Comparison of ENCODE assay signal across 8 cellular contexts in genomic region chr1:47738560-47739182, GRCh38.
DNase-seq lines count a peak whose midpoint lies in the region; ATAC-seq and TF ChIP-seq lines count a peak whose summit lies in the region.

No MANE protein-coding gene starts in this region.

- H3K27me3 ChIP-seq in Panc1 (ENCODE audit: control insufficient read depth, insufficient read depth, low read length): peaks cover 23% of the 10 kb centered on the region

- H3K4me1 ChIP-seq in Panc1 (ENCODE audit: control insufficient read depth, insufficient read depth, low read length): no peaks in the 10 kb centered on the region

- H3K27me3 Mint-ChIP-seq in activated CD4-positive, alpha-beta T cell treated with anti-CD3 and anti-CD28 coated beads for 36 hours: peaks cover 50% of the 10 kb centered on the region
- peaks cover 61% of the 10 kb centered on the region for H3K27me3 Mint-ChIP-seq in osteocyte (ENCODE audit: unreplicated experiment)

- H3K9me3 ChIP-seq in Panc1 (ENCODE audit: control insufficient read depth, insufficient read depth, low read depth, low read length): no peaks in the 10 kb centered on the region

- no peaks in the 10 kb centered on the region for H3K36me3 Mint-ChIP-seq in activated CD4-positive, alpha-beta T cell treated with anti-CD3 and anti-CD28 coated beads for 36 hours (ENCODE audit: low read depth)
- H3K36me3 Mint-ChIP-seq in osteocyte (ENCODE audit: unreplicated experiment): no peaks in the 10 kb centered on the region

- DNase-seq in activated CD4-positive, alpha-beta T cell treated with anti-CD3 and anti-CD28 coated beads for 36 hours: peak; percentile 22
- no peak for DNase-seq in activated CD4-positive, alpha-beta T cell treated with anti-CD3 and anti-CD28 coated beads, Interleukin-2, amount 50 U/mL, for 4 hours
- DNase-seq in Panc1 (ENCODE audit: low read depth, low spot score) (no peak), fibroblast of mammary gland (ENCODE audit: low read depth) (peak; percentile 53), osteocyte (ENCODE audit: extremely low spot score, unreplicated experiment) (no peak), DMS153 (lab: John Stamatoyannopoulos, UW) (no peak)

- H3K4me3 ChIP-seq in Panc1 (ENCODE audit: low read depth in 2 of 2, low read length in 2 of 2) (no peak overlapping the region), fibroblast of mammary gland (ENCODE audit: control insufficient read depth, low read depth, low read length) (no peak overlapping the region)

- H3K4me3 Mint-ChIP-seq in activated CD4-positive, alpha-beta T cell treated with anti-CD3 and anti-CD28 coated beads for 36 hours: no peak overlapping the region
- H3K4me3 Mint-ChIP-seq in osteocyte (ENCODE audit: unreplicated experiment): no peak overlapping the region

- ATAC-seq in activated CD4-positive, alpha-beta T cell treated with anti-CD3 and anti-CD28 coated beads for 36 hours: no peak
- ATAC-seq in Panc1: peak; percentile 78
- ATAC-seq in GM18909 (IDR thresholded peaks at IDR 0.05; ENCODE audit: poor library complexity, unreplicated experiment): no peak
- ATAC-seq in GM18867 (IDR thresholded peaks at IDR 0.05; ENCODE audit: unreplicated experiment): no peak

- POLR2A ChIA-PET in activated CD4-positive, alpha-beta T cell treated with anti-CD3 and anti-CD28 coated beads for 36 hours (lab: Charles Lee): no interaction called here
- POLR2A ChIA-PET in Panc1 (lab: Charles Lee): no interaction called here

- H3K36me3 ChIP-seq in Panc1 (ENCODE audit: control insufficient read depth, insufficient read depth, low read length): no peaks in the 10 kb centered on the region

- H3K9me3 Mint-ChIP-seq in activated CD4-positive, alpha-beta T cell treated with anti-CD3 and anti-CD28 coated beads for 36 hours (ENCODE audit: low read depth): peaks cover 14% of the 10 kb centered on the region
- peaks cover 6% of the 10 kb centered on the region for H3K9me3 Mint-ChIP-seq in osteocyte (ENCODE audit: unreplicated experiment)

- intact Hi-C loops in activated CD4-positive, alpha-beta T cell treated with anti-CD3 and anti-CD28 coated beads for 36 hours (cut with DNase I, micrococcal nuclease): no loop called here
- intact Hi-C loops in Panc1 (cut with micrococcal nuclease; ENCODE audit: unreplicated experiment): no loop called here

- H3K4me1 Mint-ChIP-seq in activated CD4-positive, alpha-beta T cell treated with anti-CD3 and anti-CD28 coated beads for 36 hours: no peaks in the 10 kb centered on the region
- H3K4me1 Mint-ChIP-seq in osteocyte (ENCODE audit: unreplicated experiment): no peaks in the 10 kb centered on the region

- no peak overlapping the region for H3K27ac Mint-ChIP-seq in activated CD4-positive, alpha-beta T cell treated with anti-CD3 and anti-CD28 coated beads for 36 hours
- no peak overlapping the region for H3K27ac Mint-ChIP-seq in osteocyte (ENCODE audit: unreplicated experiment)

- BruUV-seq in Panc1 (replicated peaks; lab: Mats Ljungman, UMichigan): no TSS peak

- CTCF ChIA-PET in activated CD4-positive, alpha-beta T cell treated with anti-CD3 and anti-CD28 coated beads for 36 hours (lab: Charles Lee): interaction anchor here (0.8 to 1.9 kb wide), 3 partner anchors 14 to 40 kb away, joined by 3 to 8 read pairs (median 3); no protein-coding TSS in a partner anchor
- CTCF ChIA-PET in Panc1 (lab: Charles Lee): no interaction called here

- no peak overlapping the region for H3K27ac ChIP-seq in Panc1 (ENCODE audit: low read length)

- TF ChIP-seq CTCF in Panc1 (IDR thresholded peaks at IDR 0.05): peak; percentile 82
- TF ChIP-seq CTCF in fibroblast of mammary gland (conservative IDR thresholded peaks at IDR 0.05; ENCODE audit: control insufficient read depth, insufficient read depth, low read depth, low read length): peak; percentile 73
- TF ChIP-seq CTCF in osteocyte (IDR thresholded peaks at IDR 0.05): peak; percentile 75

- in situ Hi-C loops in Panc1 (cut with HindIII; ENCODE audit: low pct_unique_long_range_greater_than_20kb, low sequenced_read_pairs): no loop called here

Comparison
In these comparisons a context has a peak if more than half of its experiments do, and no peak if none do; other contexts are left out.
1. DNase-seq: peak in activated CD4-positive, alpha-beta T cell treated with anti-CD3 and anti-CD28 coated beads for 36 hours (single experiment) and fibroblast of mammary gland (single experiment); none in activated CD4-positive, alpha-beta T cell treated with anti-CD3 and anti-CD28 coated beads, Interleukin-2, amount 50 U/mL, for 4 hours (0 of 2), Panc1 (single experiment), osteocyte (single experiment) and DMS153 (single experiment).
2. Peak in every context shown above with its lines, with median percentiles within 50 percentile points of each other: CTCF ChIP-seq.